ENCODE assay signal across 3 cellular contexts in genomic region chr21:45318556-45319341, GRCh38.
TF ChIP-seq lines count a peak whose summit lies in the region.

No MANE protein-coding gene starts in this region.

TF ChIP-seq in SK-N-SH, 30 proteins besides CTCF, POLR2A, EP300 and RAD21:
- no peak for TF ChIP-seq NFIC (IDR thresholded peaks at IDR 0.05; ENCODE audit: borderline replicate concordance)
- TF ChIP-seq USF1 (IDR thresholded peaks at IDR 0.05; ENCODE audit: borderline replicate concordance, low read depth): no peak
- TF ChIP-seq RCOR1 (IDR thresholded peaks at IDR 0.05; ENCODE audit: low read length): no peak
- TF ChIP-seq MEF2A (IDR thresholded peaks at IDR 0.05; ENCODE audit: borderline replicate concordance, low read depth): no peak
- TF ChIP-seq TCF12 (IDR thresholded peaks at IDR 0.05): 0 out of 2 replicates have a peak, but pooled peaks have one; percentile 7
- TF ChIP-seq SIN3A (IDR thresholded peaks at IDR 0.05; ENCODE audit: borderline replicate concordance, low read depth, low read length): no peak
- no peak for TF ChIP-seq ZBTB33 (IDR thresholded peaks at IDR 0.05; ENCODE audit: borderline replicate concordance, low read depth)
- TF ChIP-seq USF2 (IDR thresholded peaks at IDR 0.05; ENCODE audit: borderline replicate concordance, low read depth, low read length): no peak
- no peak for TF ChIP-seq FOXM1 (IDR thresholded peaks at IDR 0.05; ENCODE audit: low read depth)

TF ChIP-seq in SK-N-SH treated with all-trans-retinoic acid at 6 μM for 48 hours, 23 proteins besides CTCF, POLR2A, EP300 and RAD21:
- TF ChIP-seq TSHZ2 (CRISPR knock-in tag; IDR thresholded peaks at IDR 0.05): no peak
- no peak for TF ChIP-seq ZNF565 (CRISPR knock-in tag; conservative IDR thresholded peaks at IDR 0.05; ENCODE audit: low read depth)
- no peak for TF ChIP-seq ARNTL (CRISPR knock-in tag; IDR thresholded peaks at IDR 0.05; ENCODE audit: borderline replicate concordance, low read depth)
- no peak for TF ChIP-seq TOX (CRISPR knock-in tag; IDR thresholded peaks at IDR 0.05; ENCODE audit: borderline replicate concordance)
- no peak for TF ChIP-seq ZNF70 (CRISPR knock-in tag; IDR thresholded peaks at IDR 0.05)
- no peak for TF ChIP-seq ZFP3 (CRISPR knock-in tag; IDR thresholded peaks at IDR 0.05)
- TF ChIP-seq TCF4 (CRISPR knock-in tag; IDR thresholded peaks at IDR 0.05; ENCODE audit: borderline replicate concordance): no peak
- no peak for TF ChIP-seq POU6F1 (CRISPR knock-in tag; IDR thresholded peaks at IDR 0.05; ENCODE audit: borderline replicate concordance, low read depth)
- TF ChIP-seq RARB (CRISPR knock-in tag; IDR thresholded peaks at IDR 0.05): no peak
- no peak for TF ChIP-seq ISL1 (CRISPR knock-in tag; IDR thresholded peaks at IDR 0.05)
- no peak for TF ChIP-seq ESRRG (CRISPR knock-in tag; IDR thresholded peaks at IDR 0.05)
- TF ChIP-seq ZFP30 (CRISPR knock-in tag; IDR thresholded peaks at IDR 0.05): no peak
- no peak for TF ChIP-seq GLIS3 (CRISPR knock-in tag; IDR thresholded peaks at IDR 0.05)
- TF ChIP-seq SNAI2 (CRISPR knock-in tag; IDR thresholded peaks at IDR 0.05): no peak
- no peak for TF ChIP-seq PPARA (CRISPR knock-in tag; IDR thresholded peaks at IDR 0.05; ENCODE audit: borderline replicate concordance)
- no peak for TF ChIP-seq ZC3H10 (CRISPR knock-in tag; IDR thresholded peaks at IDR 0.05)

TF ChIP-seq in endothelial cell of umbilical vein, 7 proteins besides CTCF, POLR2A, EP300 and RAD21:
- peak; percentile 75 for TF ChIP-seq JUN (IDR thresholded peaks at IDR 0.05; ENCODE audit: borderline replicate concordance, insufficient read depth, insufficient read length, low read depth)
- peak; percentile 63 for TF ChIP-seq POLR2AphosphoS5 (IDR thresholded peaks at IDR 0.05; ENCODE audit: insufficient read depth, low read depth, low read length)
- peak; percentile 38 for TF ChIP-seq MAX (IDR thresholded peaks at IDR 0.05; ENCODE audit: insufficient read depth, insufficient read length)
- TF ChIP-seq GATA2 (IDR thresholded peaks at IDR 0.05; ENCODE audit: insufficient read depth, insufficient read length, low read depth, low read length): no peak
- TF ChIP-seq MYC (IDR thresholded peaks at IDR 0.05; ENCODE audit: low read depth, low read length): peak; percentile 95
- TF ChIP-seq EZH2 (IDR thresholded peaks at IDR 0.05; ENCODE audit: borderline replicate concordance, low read depth, low read length, severe bottlenecking): no peak
- peak; percentile 82 for TF ChIP-seq FOS (IDR thresholded peaks at IDR 0.05; ENCODE audit: borderline replicate concordance, insufficient read depth, low read length)
